ENCODE assay signal across 28 cellular contexts in the genomic region with DNA sequence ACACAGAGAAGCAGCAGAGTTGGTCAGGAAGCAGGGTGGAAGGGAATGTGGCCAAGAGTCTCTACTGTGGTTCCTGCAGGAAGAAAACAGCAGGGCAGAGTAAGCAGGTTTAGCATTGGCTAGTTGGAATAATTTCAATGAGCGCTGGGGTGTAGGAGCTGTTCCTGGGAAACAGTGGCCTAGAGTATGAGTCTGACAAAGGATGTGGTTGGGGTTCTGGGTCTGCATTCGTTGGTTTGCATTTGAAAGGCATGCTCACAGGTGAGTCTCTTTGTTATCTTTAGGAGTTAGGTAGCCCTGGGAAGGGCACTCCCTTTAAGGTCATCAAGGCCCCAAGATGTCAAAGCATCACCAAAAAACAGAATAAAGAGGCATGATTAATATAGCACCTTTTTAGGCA.
"Had no signal": no experiment of that assay in that cellular context is flagged by ENCODE, and none has a peak within 500 bp of the region (broad histone marks: within the 10 kb centered on the region; RNA-seq: fewer than 3 reads in every experiment).

No MANE protein-coding gene starts in this region.

- H3K27ac ChIP-seq: left lung, lower lobe of right lung, neural progenitor cell, ovary, right atrium auricular region, right lobe of liver, suprapubic skin, thoracic aorta, tibial artery, upper lobe of right lung had no signal

- H3K4me1 ChIP-seq: left lung, lower lobe of right lung, neural progenitor cell, right atrium auricular region, right lobe of liver, suprapubic skin, tibial artery, upper lobe of right lung had no signal

- H3K4me2 ChIP-seq: neural progenitor cell, smooth muscle cell had no signal

- FAIRE-seq: islet of Langerhans, kidney, urothelium cell line had no signal

- ATAC-seq: left colon, left lung, lower lobe of right lung, natural killer cell, right lobe of liver, upper lobe of right lung had no signal

- H3K9me3 Mint-ChIP-seq: nephron progenitor cell had no signal

- H3K9ac ChIP-seq: neural progenitor cell had no signal

- H3K36me3 ChIP-seq: left lung, lower lobe of right lung, neural progenitor cell, ovary, right atrium auricular region, right lobe of liver, suprapubic skin, thoracic aorta, tibial artery, upper lobe of right lung had no signal

- H3K27ac Mint-ChIP-seq: immature natural killer cell; naive B cell; natural killer cell; nephron progenitor cell; neural progenitor cell; progenitor cell of endocrine pancreas; stimulated activated naive CD8-positive, alpha-beta T cell treated with anti-CD3 and anti-CD28 coated beads, Interleukin-15, Interleukin-2, amounts not matched to agents 100 ng/mL and 50 ng/mL, for 24 hours had no signal

- H3K4me3 ChIP-seq: left lung, lower lobe of right lung, neural progenitor cell, ovary, right atrium auricular region, right lobe of liver, smooth muscle cell, suprapubic skin, thoracic aorta, tibial artery, upper lobe of right lung had no signal

- H2AFZ ChIP-seq: neural progenitor cell had no signal

- H3K9me3 ChIP-seq: lower lobe of right lung, ovary, right atrium auricular region, right lobe of liver, suprapubic skin, thoracic aorta, tibial artery, upper lobe of right lung had no signal

- H3K27me3 ChIP-seq: left lung, neural progenitor cell, ovary, right atrium auricular region, right lobe of liver, suprapubic skin, tibial artery, upper lobe of right lung had no signal

- DNase-seq: hippocampal formation; immature natural killer cell; kidney; left colon; left lung; lower lobe of right lung; mammary epithelial cell; mesenchymal stem cell; naive B cell; natural killer cell; nephron progenitor cell; ovary; right lobe of liver; stimulated activated CD4-positive, alpha-beta T cell treated with anti-CD3 and anti-CD28 coated beads, Interleukin-1b, Interleukin-23, amount 100 ng/mL, for 48 hours; stimulated activated CD4-positive, alpha-beta T cell treated with anti-CD3 and anti-CD28 coated beads, Interleukin-4, amount 100 ng/mL, for 1 hour; stimulated activated naive CD4-positive, alpha-beta T cell; tibial artery; trophoblast cell; upper lobe of right lung had no signal

- H3K4me3 Mint-ChIP-seq: immature natural killer cell; naive B cell; natural killer cell; nephron progenitor cell; neural progenitor cell; stimulated activated naive CD8-positive, alpha-beta T cell treated with anti-CD3 and anti-CD28 coated beads, Interleukin-15, Interleukin-2, amounts not matched to agents 100 ng/mL and 50 ng/mL, for 24 hours had no signal

- H3K4me1 Mint-ChIP-seq: immature natural killer cell, naive B cell, natural killer cell, nephron progenitor cell, neural progenitor cell had no signal

- H3K36me3 Mint-ChIP-seq: immature natural killer cell, naive B cell, natural killer cell, neural progenitor cell had no signal

- H3K27me3 Mint-ChIP-seq: naive B cell; progenitor cell of endocrine pancreas; stimulated activated naive CD8-positive, alpha-beta T cell treated with anti-CD3 and anti-CD28 coated beads, Interleukin-15, Interleukin-2, amounts not matched to agents 100 ng/mL and 50 ng/mL, for 24 hours had no signal
